ENCODE assay signal across 11 cellular contexts in genomic region chr7:50352282-50352681, GRCh38. TPM values are rescaled to one million over a fixed set of nuclear protein-coding genes. Genes with fewer than 3 reads are reported as not detected.
DNase-seq lines count a peak whose midpoint lies in the region; ATAC-seq, FAIRE-seq and TF ChIP-seq lines count a peak whose summit lies in the region.
"Had no signal": no experiment of that assay in that cellular context is flagged by ENCODE, and none has a peak within 500 bp of the region (broad histone marks: within the 10 kb centered on the region; RNA-seq: fewer than 3 reads in every experiment).

No MANE protein-coding gene starts in this region.

- H3K36me3 ChIP-seq in endodermal cell (ENCODE audit: control insufficient read depth, insufficient read depth, low read length): no peaks in the 10 kb centered on the region
- no peaks in the 10 kb centered on the region for H3K36me3 ChIP-seq in esophagus muscularis mucosa

- H3K4me1 ChIP-seq in endodermal cell (ENCODE audit: control insufficient read depth, insufficient read depth, low read length) (no peaks in the 10 kb centered on the region), esophagus muscularis mucosa (no peaks in the 10 kb centered on the region)

- no peaks in the 10 kb centered on the region for H3K27me3 Mint-ChIP-seq in central memory CD8-positive, alpha-beta T cell
- H3K27me3 Mint-ChIP-seq in endodermal cell (ENCODE audit: insufficient read depth): no peaks in the 10 kb centered on the region

- TF ChIP-seq POLR2A in GM12891 (IDR thresholded peaks at IDR 0.05; ENCODE audit: low read depth, low read length): no peak
- TF ChIP-seq POLR2A in esophagus muscularis mucosa (IDR thresholded peaks at IDR 0.05; ENCODE audit: low read depth): no peak

- peak; percentile 73 for ATAC-seq in GM19455 (IDR thresholded peaks at IDR 0.05; ENCODE audit: unreplicated experiment)
- ATAC-seq in HG03139 (IDR thresholded peaks at IDR 0.05; ENCODE audit: unreplicated experiment): peak; percentile 68
- peak; percentile 79 for ATAC-seq in central memory CD8-positive, alpha-beta T cell (replicated peaks; ENCODE audit: extremely low read depth, poor library complexity, severe bottlenecking)

- intact Hi-C loops in esophagus muscularis mucosa (cut with DNase I) (no loop called here), posterior vena cava (cut with DNase I) (loop anchor here in 1 of 2 donors (5.0 kb wide), 1 partner anchor 940 kb away; no protein-coding TSS in a partner anchor)

- H3K27me3 ChIP-seq in endodermal cell (ENCODE audit: control insufficient read depth, insufficient read depth, low read length, poor library complexity, severe bottlenecking) (no peaks in the 10 kb centered on the region), esophagus muscularis mucosa (peaks cover 0 to 20% (median 0%) of the 10 kb centered on the region in 4 donors)

- DNase-seq in GM12891 (ENCODE audit: insufficient read length, low spot score) (peak; percentile 46), endodermal cell (no peak), NCI-H446 (lab: John Stamatoyannopoulos, UW) (no peak), esophagus muscularis mucosa (ENCODE audit: extremely low spot score) (no peak), posterior vena cava (ENCODE audit: low spot score) (no peak)
- DNase-seq in central memory CD8-positive, alpha-beta T cell (ENCODE audit: low spot score in 2 of 2): no peak
- DNase-seq: MM.1S, nucleus accumbens had no signal

- no peak for TF ChIP-seq CTCF in endodermal cell (conservative IDR thresholded peaks at IDR 0.05)
- TF ChIP-seq CTCF in esophagus muscularis mucosa (IDR thresholded peaks at IDR 0.05): no peak

- H3K27ac ChIP-seq in endodermal cell (ENCODE audit: low read depth, low read length) (no peak overlapping the region), esophagus muscularis mucosa (replicated peaks in 1 of 4) (no peak overlapping the region)

- WGBS in endodermal cell (ENCODE audit: insufficient coverage in 1 of 2, insufficient read length in 1 of 2), 2 experiments: 94% methylated on average over 3 of the region's 3 CpGs; no CpG with 5 or more reads in 1 of the 2 experiments
- 80% methylated on average over 3 of the region's 3 CpGs for WGBS in esophagus muscularis mucosa

- H3K9me3 Mint-ChIP-seq in central memory CD8-positive, alpha-beta T cell: no peaks in the 10 kb centered on the region
- no peaks in the 10 kb centered on the region for H3K9me3 Mint-ChIP-seq in endodermal cell

- peaks cover 58% of the 10 kb centered on the region for H3K36me3 Mint-ChIP-seq in central memory CD8-positive, alpha-beta T cell (ENCODE audit: insufficient read depth)
- H3K36me3 Mint-ChIP-seq in endodermal cell (ENCODE audit: low read depth): no peaks in the 10 kb centered on the region

- TF ChIP-seq EP300 in esophagus muscularis mucosa (IDR thresholded peaks at IDR 0.05): no peak

- H3K4me3 ChIP-seq in endodermal cell (ENCODE audit: low read length) (no peak overlapping the region), esophagus muscularis mucosa (no peak overlapping the region)

- FAIRE-seq in GM12891 (lab: Jason Lieb, UNC): peak; percentile 90

- no peaks in the 10 kb centered on the region for H3K9me3 ChIP-seq in endodermal cell (ENCODE audit: control insufficient read depth, low read length)
- no peaks in the 10 kb centered on the region for H3K9me3 ChIP-seq in esophagus muscularis mucosa

- peak overlapping the region; percentile 76 for H3K4me3 Mint-ChIP-seq in central memory CD8-positive, alpha-beta T cell
- H3K4me3 Mint-ChIP-seq in endodermal cell: no peak overlapping the region

- peaks cover 97% of the 10 kb centered on the region for H3K4me1 Mint-ChIP-seq in central memory CD8-positive, alpha-beta T cell
- peaks cover 1% of the 10 kb centered on the region for H3K4me1 Mint-ChIP-seq in endodermal cell

- H3K27ac Mint-ChIP-seq in central memory CD8-positive, alpha-beta T cell (ENCODE audit: low read depth): peak overlapping the region; percentile 100
- no peak overlapping the region for H3K27ac Mint-ChIP-seq in endodermal cell

- no peak overlapping the region for H3K9ac ChIP-seq in endodermal cell (ENCODE audit: extremely low read depth, low read length, poor library complexity, severe bottlenecking)

TF ChIP-seq in GM12891, 5 proteins besides CTCF, POLR2A, EP300 and RAD21:
- TF ChIP-seq PAX5 (IDR thresholded peaks at IDR 0.05; ENCODE audit: insufficient read depth, low read length, severe bottlenecking) (no peak), POU2F2 (IDR thresholded peaks at IDR 0.05; ENCODE audit: low read depth, low read length) (no peak), POLR2AphosphoS5 (IDR thresholded peaks at IDR 0.05; ENCODE audit: low read depth, low read length) (no peak), SPI1 (IDR thresholded peaks at IDR 0.05; ENCODE audit: low read depth, low read length) (no peak), TAF1 (IDR thresholded peaks at IDR 0.05; ENCODE audit: low read depth, low read length) (no peak)

RNA-seq across cellular contexts. Expression of gene IKZF1, which starts 47.8 kb away (rescaled TPM):
- 39.6 TPM for polyA plus RNA-seq in GM12891 (2012; ENCODE audit: low read depth, missing spikeins)
- under 1 TPM; 0.44 to 0.55 TPM for total RNA-seq in endodermal cell
- 3.3 TPM for polyA plus RNA-seq in endodermal cell (2013, experiment 1 of 2)
- polyA plus RNA-seq in endodermal cell (2013, experiment 2 of 2): 3.6 TPM
- total RNA-seq in esophagus muscularis mucosa: 10 to 100 TPM in 1 of 4 donors, 1 to 10 TPM in 3; 3.6 to 17.7 (median 9.2) TPM
- total RNA-seq in posterior vena cava: 10 to 100 TPM; 11.9 to 13.7 TPM
- total RNA-seq: epithelial cell of proximal tubule had no signal
